Comparison of ENCODE assay signal across 1 cellular context in genomic region chr19:29671393-29672076, GRCh38.
TF ChIP-seq lines count a peak whose summit lies in the region.

No MANE protein-coding gene starts in this region.

TF ChIP-seq in endothelial cell of umbilical vein, 7 proteins besides CTCF, POLR2A, EP300 and RAD21 (continued from another document):
- TF ChIP-seq MYC (IDR thresholded peaks at IDR 0.05; ENCODE audit: low read depth, low read length): no peak
- TF ChIP-seq MAX (IDR thresholded peaks at IDR 0.05; ENCODE audit: insufficient read depth, insufficient read length): no peak
